15 cellular contexts compared by ENCODE assay signal in genomic region chr6:116307001-116307400, GRCh38. TPM values are rescaled to one million over a fixed set of nuclear protein-coding genes. Genes with fewer than 3 reads are reported as not detected.
A peak's percentile ranks its signal among the peaks of the same experiment; 100 is the strongest.
DNase-seq lines count a peak whose midpoint lies in the region; ATAC-seq and TF ChIP-seq lines count a peak whose summit lies in the region.
"Had no signal": no experiment of that assay in that cellular context is flagged by ENCODE, and none has a peak within 500 bp of the region (broad histone marks: within the 10 kb centered on the region; RNA-seq: fewer than 3 reads in every experiment).

No MANE protein-coding gene starts in this region.

- no peaks in the 10 kb centered on the region for H3K9me3 ChIP-seq in right lobe of liver
- H3K9me3 ChIP-seq: BE2C had no signal

- TF ChIP-seq POLR2A in right lobe of liver (IDR thresholded peaks at IDR 0.05) = no peak

- ATAC-seq in HG03354 (IDR thresholded peaks at IDR 0.05; ENCODE audit: poor library complexity, severe bottlenecking, unreplicated experiment) (peak; percentile 45), right lobe of liver (peak; percentile 79 to 84 (median 82)), GM21360 (IDR thresholded peaks at IDR 0.05; ENCODE audit: unreplicated experiment) (no peak)
- ATAC-seq: GM23338 had no signal

- no peaks in the 10 kb centered on the region for H3K27me3 ChIP-seq in right lobe of liver
- H3K27me3 ChIP-seq: BE2C had no signal

- TF ChIP-seq CTCF in right lobe of liver (IDR thresholded peaks at IDR 0.05) = no peak

- peak overlapping the region in 2 of 3 donors; percentile 3 to 60 for H3K27ac ChIP-seq in right lobe of liver

- 25% methylated on average over 1 of the region's 1 CpG for WGBS in right lobe of liver (ENCODE audit: insufficient coverage, low coverage, low lambda C conversion rate, missing lambda C conversion rate)

- no peaks in the 10 kb centered on the region for H3K36me3 ChIP-seq in right lobe of liver
- H3K36me3 ChIP-seq: BE2C had no signal

- peaks cover 0 to 44% (median 11%) of the 10 kb centered on the region in 4 donors for H3K4me1 ChIP-seq in right lobe of liver
- H3K4me1 ChIP-seq: BE2C had no signal

- intact Hi-C loops in right lobe of liver (cut with DNase I) = no loop called here

- DNase-seq in kidney tubule cell (ENCODE audit: low spot score) = peak; percentile 22
- no peak for DNase-seq in right lobe of liver
- no peak for DNase-seq in NCI-H526 (lab: John Stamatoyannopoulos, UW)
- no peak for DNase-seq in SHP77 (lab: John Stamatoyannopoulos, UW)
- DNase-seq: ACHN; BE2C; C1 segment of cervical spinal cord; CD4-positive, CD25-positive, alpha-beta regulatory T cell; CD8-positive, alpha-beta memory T cell; COR-L47; HCEC 1CT; KG1 had no signal

- peak overlapping the region in 1 of 3 donors; percentile 0 for H3K4me3 ChIP-seq in right lobe of liver
- H3K4me3 ChIP-seq: GM23338 had no signal

RNA-seq across cellular contexts. Expression of gene TSPYL1, which starts 27.3 kb away (rescaled TPM):
- total RNA-seq in right lobe of liver = 10 to 100 TPM; 29.1 to 70.4 (median 50.9) TPM

RNA-seq across cellular contexts. Expression of gene TSPYL4, which starts 53.1 kb away (rescaled TPM):
- total RNA-seq in right lobe of liver = 1 to 10 TPM; 2.7 to 8.5 (median 3.5) TPM
